9 cellular contexts compared by ENCODE assay signal in the genomic region with DNA sequence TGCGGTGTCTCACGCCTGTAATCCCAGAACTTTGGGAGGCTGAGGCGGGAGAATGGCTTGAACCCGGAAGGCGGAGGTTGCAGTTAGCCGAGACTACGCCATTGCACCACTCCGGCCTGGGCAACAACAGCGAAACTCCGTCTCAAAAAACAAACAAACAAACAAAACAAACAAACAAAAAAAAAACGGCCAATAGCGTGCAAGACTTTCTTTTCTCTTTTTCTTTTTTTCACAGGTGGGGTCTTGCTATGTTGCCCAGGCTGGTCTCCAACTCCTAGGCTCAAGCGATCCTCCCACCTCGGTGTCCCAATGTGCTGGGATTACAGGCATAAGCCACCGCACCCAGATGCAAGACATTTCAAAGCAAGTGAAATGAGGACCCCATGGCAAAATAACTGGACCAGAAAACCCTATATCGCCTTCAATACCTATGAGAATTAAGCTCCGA. TPM values are rescaled to one million over a fixed set of nuclear protein-coding genes. Genes with fewer than 3 reads are reported as not detected.
DNase-seq lines count a peak whose midpoint lies in the region; ATAC-seq and TF ChIP-seq lines count a peak whose summit lies in the region.
"Had no signal": no experiment of that assay in that cellular context is flagged by ENCODE, and none has a peak within 500 bp of the region (broad histone marks: within the 10 kb centered on the region; RNA-seq: fewer than 3 reads in every experiment).

No MANE protein-coding gene starts in this region.

- in situ Hi-C loops in brain microvascular endothelial cell (cut with HindIII; ENCODE audit: low pct_ligation_motif_present, low sequenced_read_pairs) = no loop called here

- peak overlapping the region; percentile 100 for H3K4me3 Mint-ChIP-seq in activated naive CD4-positive, alpha-beta T cell treated with anti-CD3 and anti-CD28 coated beads, Interleukin-2, amount 50 U/mL, for 24 hours

- no peaks in the 10 kb centered on the region for H3K9me3 ChIP-seq in mononuclear cell (ENCODE audit: low read depth, low read length)

- H3K4me1 ChIP-seq in mononuclear cell (ENCODE audit: insufficient read depth, low read length) (peaks cover 75% of the 10 kb centered on the region), urinary bladder (ENCODE audit: insufficient read depth) (no peaks in the 10 kb centered on the region)

- H3K27me3 ChIP-seq in brain microvascular endothelial cell (replicated peaks) = no peaks in the 10 kb centered on the region
- H3K27me3 ChIP-seq in mononuclear cell (ENCODE audit: insufficient read depth, low read length) = no peaks in the 10 kb centered on the region

- H3K9me3 Mint-ChIP-seq in activated naive CD4-positive, alpha-beta T cell treated with anti-CD3 and anti-CD28 coated beads, Interleukin-2, amount 50 U/mL, for 24 hours = no peaks in the 10 kb centered on the region
- H3K9me3 Mint-ChIP-seq in activated naive CD4-positive, alpha-beta T cell treated with anti-CD3 and anti-CD28 coated beads, Interleukin-2, amount 50 U/mL, for 72 hours = no peaks in the 10 kb centered on the region

- H3K36me3 ChIP-seq in brain microvascular endothelial cell (replicated peaks) (no peaks in the 10 kb centered on the region), urinary bladder (ENCODE audit: insufficient read depth) (no peaks in the 10 kb centered on the region)

- H3K27ac ChIP-seq in brain microvascular endothelial cell (peak overlapping the region; percentile 97), urinary bladder (ENCODE audit: low read depth) (no peak overlapping the region)

- H3K4me3 ChIP-seq in brain microvascular endothelial cell (ENCODE audit: low read depth, low read length) = peak overlapping the region; percentile 98
- peak overlapping the region; percentile 98 for H3K4me3 ChIP-seq in mononuclear cell (ENCODE audit: low read length)
- peak overlapping the region; percentile 87 for H3K4me3 ChIP-seq in urinary bladder (ENCODE audit: low read depth, low read length)

- ATAC-seq in activated naive CD4-positive, alpha-beta T cell treated with anti-CD3 and anti-CD28 coated beads, Interleukin-2, amount 50 U/mL, for 72 hours = no peak

- H3K36me3 Mint-ChIP-seq in activated naive CD4-positive, alpha-beta T cell treated with anti-CD3 and anti-CD28 coated beads, Interleukin-2, amount 50 U/mL, for 24 hours = no peaks in the 10 kb centered on the region
- H3K36me3 Mint-ChIP-seq in activated naive CD4-positive, alpha-beta T cell treated with anti-CD3 and anti-CD28 coated beads, Interleukin-2, amount 50 U/mL, for 72 hours = peaks cover 6 to 7% of the 10 kb centered on the region in 2 donors

- peaks cover 58% of the 10 kb centered on the region for H3K4me1 Mint-ChIP-seq in activated naive CD4-positive, alpha-beta T cell treated with anti-CD3 and anti-CD28 coated beads, Interleukin-2, amount 50 U/mL, for 24 hours

- 94% methylated on average over 17 of the region's 17 CpGs for WGBS in urinary bladder

- DNase-seq in activated naive CD4-positive, alpha-beta T cell treated with anti-CD3 and anti-CD28 coated beads, Interleukin-2, amount 50 U/mL, for 72 hours (ENCODE audit: low spot score in 2 of 2) = no peak
- DNase-seq in brain microvascular endothelial cell (no peak), DMS 273 (lab: John Stamatoyannopoulos, UW; ENCODE audit: unreplicated experiment) (no peak), NCI-H1092 (lab: John Stamatoyannopoulos, UW) (no peak), DMS79 (lab: John Stamatoyannopoulos, UW) (no peak)
- DNase-seq: NCI-H1694 had no signal

- H3K27ac Mint-ChIP-seq in activated naive CD4-positive, alpha-beta T cell treated with anti-CD3 and anti-CD28 coated beads, Interleukin-2, amount 50 U/mL, for 24 hours = no peak overlapping the region
- peak overlapping the region in 1 of 2 donors; percentile 86 for H3K27ac Mint-ChIP-seq in activated naive CD4-positive, alpha-beta T cell treated with anti-CD3 and anti-CD28 coated beads, Interleukin-2, amount 50 U/mL, for 72 hours

- H3K27me3 Mint-ChIP-seq in activated naive CD4-positive, alpha-beta T cell treated with anti-CD3 and anti-CD28 coated beads, Interleukin-2, amount 50 U/mL, for 24 hours = no peaks in the 10 kb centered on the region

- no peak for TF ChIP-seq CTCF in brain microvascular endothelial cell (IDR thresholded peaks at IDR 0.05; ENCODE audit: low read depth, low read length, missing control alignments)

RNA-seq across cellular contexts. Expression of a gene that starts 1.6 kb away (rescaled TPM):
- 100 to 1,000 TPM; 128 to 165 TPM for total RNA-seq in activated naive CD4-positive, alpha-beta T cell treated with anti-CD3 and anti-CD28 coated beads, Interleukin-2, amount 50 U/mL, for 72 hours
- total RNA-seq in mononuclear cell = 1,522 TPM
- total RNA-seq in urinary bladder = 424 TPM
- 964 TPM for polyA plus RNA-seq in urinary bladder
